1 cellular context compared by ENCODE assay signal in genomic region chr7:36287371-36288241, GRCh38.
TF ChIP-seq lines count a peak whose summit lies in the region.

No MANE protein-coding gene starts in this region.

TF ChIP-seq in HepG2, 621 proteins besides CTCF, POLR2A, EP300 and RAD21 (continued from another document and continues in another):
- TF ChIP-seq BATF2 (CRISPR knock-in tag; IDR thresholded peaks at IDR 0.05) (no peak), TAF1 (CRISPR knock-in tag; IDR thresholded peaks at IDR 0.05) (no peak), ZNF24 (IDR thresholded peaks at IDR 0.05) (no peak), SIN3B (IDR thresholded peaks at IDR 0.05; ENCODE audit: low read length) (no peak), KDM6A (CRISPR knock-in tag; IDR thresholded peaks at IDR 0.05; ENCODE audit: low read depth) (no peak), ZNF792 (CRISPR knock-in tag; IDR thresholded peaks at IDR 0.05) (no peak), TBP (CRISPR knock-in tag; IDR thresholded peaks at IDR 0.05) (no peak), ZNF468 (CRISPR knock-in tag; IDR thresholded peaks at IDR 0.05) (no peak), ZNF775 (CRISPR knock-in tag; IDR thresholded peaks at IDR 0.05; ENCODE audit: borderline replicate concordance) (no peak), NCOA2 (CRISPR knock-in tag; IDR thresholded peaks at IDR 0.05) (peak; percentile 97), BRD4 (CRISPR knock-in tag; IDR thresholded peaks at IDR 0.05) (no peak; the same call in 1 of the 2 replicates), ARID3A (IDR thresholded peaks at IDR 0.05; ENCODE audit: low read depth, low read length) (no peak), HDAC2 (CRISPR knock-in tag; IDR thresholded peaks at IDR 0.05) (peak; percentile 96), RERE (CRISPR knock-in tag; IDR thresholded peaks at IDR 0.05; ENCODE audit: low read depth) (peak; percentile 95), THRA (CRISPR knock-in tag; IDR thresholded peaks at IDR 0.05; ENCODE audit: borderline replicate concordance) (peak; percentile 96; the same call in 1 of the 2 replicates), ZNF83 (CRISPR knock-in tag; IDR thresholded peaks at IDR 0.05; ENCODE audit: borderline replicate concordance) (peak; percentile 74; the same call in 1 of the 2 replicates), ZNF407 (CRISPR knock-in tag; IDR thresholded peaks at IDR 0.05; ENCODE audit: not compliant biosample characterization) (no peak), REL (CRISPR knock-in tag; conservative IDR thresholded peaks at IDR 0.05) (no peak), GABPB1 (CRISPR knock-in tag; IDR thresholded peaks at IDR 0.05) (peak; percentile 47; the same call in 1 of the 2 replicates), ZBTB3 (CRISPR knock-in tag; IDR thresholded peaks at IDR 0.05; ENCODE audit: borderline replicate concordance, low read depth) (no peak), KLF6 (CRISPR knock-in tag; IDR thresholded peaks at IDR 0.05) (0 out of 2 replicates have a peak, but pooled peaks have one; percentile 54), ZNF614 (CRISPR knock-in tag; IDR thresholded peaks at IDR 0.05; ENCODE audit: borderline replicate concordance) (peak; percentile 62), MXD4 (CRISPR knock-in tag; IDR thresholded peaks at IDR 0.05) (peak; percentile 30; the same call in 1 of the 2 replicates), NR0B2 (CRISPR knock-in tag; IDR thresholded peaks at IDR 0.05) (no peak)
- TF ChIP-seq, protein P1, sequence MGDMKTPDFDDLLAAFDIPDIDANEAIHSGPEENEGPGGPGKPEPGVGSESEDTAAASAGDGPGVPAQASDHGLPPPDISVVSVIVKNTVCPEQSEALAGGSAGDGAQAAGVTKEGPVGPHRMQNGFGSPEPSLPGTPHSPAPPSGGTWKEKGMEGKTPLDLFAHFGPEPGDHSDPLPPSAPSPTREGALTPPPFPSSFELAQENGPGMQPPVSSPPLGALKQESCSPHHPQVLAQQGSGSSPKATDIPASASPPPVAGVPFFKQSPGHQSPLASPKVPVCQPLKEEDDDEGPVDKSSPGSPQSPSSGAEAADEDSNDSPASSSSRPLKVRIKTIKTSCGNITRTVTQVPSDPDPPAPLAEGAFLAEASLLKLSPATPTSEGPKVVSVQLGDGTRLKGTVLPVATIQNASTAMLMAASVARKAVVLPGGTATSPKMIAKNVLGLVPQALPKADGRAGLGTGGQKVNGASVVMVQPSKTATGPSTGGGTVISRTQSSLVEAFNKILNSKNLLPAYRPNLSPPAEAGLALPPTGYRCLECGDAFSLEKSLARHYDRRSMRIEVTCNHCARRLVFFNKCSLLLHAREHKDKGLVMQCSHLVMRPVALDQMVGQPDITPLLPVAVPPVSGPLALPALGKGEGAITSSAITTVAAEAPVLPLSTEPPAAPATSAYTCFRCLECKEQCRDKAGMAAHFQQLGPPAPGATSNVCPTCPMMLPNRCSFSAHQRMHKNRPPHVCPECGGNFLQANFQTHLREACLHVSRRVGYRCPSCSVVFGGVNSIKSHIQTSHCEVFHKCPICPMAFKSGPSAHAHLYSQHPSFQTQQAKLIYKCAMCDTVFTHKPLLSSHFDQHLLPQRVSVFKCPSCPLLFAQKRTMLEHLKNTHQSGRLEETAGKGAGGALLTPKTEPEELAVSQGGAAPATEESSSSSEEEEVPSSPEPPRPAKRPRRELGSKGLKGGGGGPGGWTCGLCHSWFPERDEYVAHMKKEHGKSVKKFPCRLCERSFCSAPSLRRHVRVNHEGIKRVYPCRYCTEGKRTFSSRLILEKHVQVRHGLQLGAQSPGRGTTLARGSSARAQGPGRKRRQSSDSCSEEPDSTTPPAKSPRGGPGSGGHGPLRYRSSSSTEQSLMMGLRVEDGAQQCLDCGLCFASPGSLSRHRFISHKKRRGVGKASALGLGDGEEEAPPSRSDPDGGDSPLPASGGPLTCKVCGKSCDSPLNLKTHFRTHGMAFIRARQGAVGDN (CRISPR knock-in tag; IDR thresholded peaks at IDR 0.05): peak; percentile 92
- TF ChIP-seq, protein P2, sequence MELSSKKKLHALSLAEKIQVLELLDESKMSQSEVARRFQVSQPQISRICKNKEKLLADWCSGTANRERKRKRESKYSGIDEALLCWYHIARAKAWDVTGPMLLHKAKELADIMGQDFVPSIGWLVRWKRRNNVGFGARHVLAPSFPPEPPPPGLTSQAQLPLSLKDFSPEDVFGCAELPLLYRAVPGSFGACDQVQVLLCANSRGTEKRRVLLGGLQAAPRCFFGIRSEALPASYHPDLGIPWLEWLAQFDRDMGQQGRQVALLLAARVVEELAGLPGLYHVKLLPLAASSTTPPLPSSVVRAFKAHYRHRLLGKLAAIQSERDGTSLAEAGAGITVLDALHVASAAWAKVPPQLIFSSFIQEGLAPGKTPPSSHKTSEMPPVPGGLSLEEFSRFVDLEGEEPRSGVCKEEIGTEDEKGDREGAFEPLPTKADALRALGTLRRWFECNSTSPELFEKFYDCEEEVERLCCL (CRISPR knock-in tag; IDR thresholded peaks at IDR 0.05; ENCODE audit: borderline replicate concordance): 0 out of 2 replicates have a peak, but pooled peaks have one; percentile 56
- TF ChIP-seq, protein P3, sequence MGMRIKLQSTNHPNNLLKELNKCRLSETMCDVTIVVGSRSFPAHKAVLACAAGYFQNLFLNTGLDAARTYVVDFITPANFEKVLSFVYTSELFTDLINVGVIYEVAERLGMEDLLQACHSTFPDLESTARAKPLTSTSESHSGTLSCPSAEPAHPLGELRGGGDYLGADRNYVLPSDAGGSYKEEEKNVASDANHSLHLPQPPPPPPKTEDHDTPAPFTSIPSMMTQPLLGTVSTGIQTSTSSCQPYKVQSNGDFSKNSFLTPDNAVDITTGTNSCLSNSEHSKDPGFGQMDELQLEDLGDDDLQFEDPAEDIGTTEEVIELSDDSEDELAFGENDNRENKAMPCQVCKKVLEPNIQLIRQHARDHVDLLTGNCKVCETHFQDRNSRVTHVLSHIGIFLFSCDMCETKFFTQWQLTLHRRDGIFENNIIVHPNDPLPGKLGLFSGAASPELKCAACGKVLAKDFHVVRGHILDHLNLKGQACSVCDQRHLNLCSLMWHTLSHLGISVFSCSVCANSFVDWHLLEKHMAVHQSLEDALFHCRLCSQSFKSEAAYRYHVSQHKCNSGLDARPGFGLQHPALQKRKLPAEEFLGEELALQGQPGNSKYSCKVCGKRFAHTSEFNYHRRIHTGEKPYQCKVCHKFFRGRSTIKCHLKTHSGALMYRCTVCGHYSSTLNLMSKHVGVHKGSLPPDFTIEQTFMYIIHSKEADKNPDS (CRISPR knock-in tag; IDR thresholded peaks at IDR 0.05): no peak
